In genomic region chr16:50593410-50594139, GRCh38 we compare ENCODE assay signal across 13 cellular contexts. TPM values are rescaled to one million over a fixed set of nuclear protein-coding genes. Genes with fewer than 3 reads are reported as not detected.
DNase-seq lines count a peak whose midpoint lies in the region; ATAC-seq, FAIRE-seq and TF ChIP-seq lines count a peak whose summit lies in the region.
"Had no signal": no experiment of that assay in that cellular context is flagged by ENCODE, and none has a peak within 500 bp of the region (broad histone marks: within the 10 kb centered on the region; RNA-seq: fewer than 3 reads in every experiment).

No MANE protein-coding gene starts in this region.

- POLR2A ChIA-PET in BJ (lab: Charles Lee) (no interaction called here), H1 (lab: Charles Lee; ENCODE audit: partially characterized antibody) (interaction anchor here (1.0 to 1.1 kb wide), 2 partner anchors 18 to 71 kb away, joined by 5 to 6 read pairs; no protein-coding TSS in a partner anchor)

- H3K79me1 ChIP-seq in H1 (ENCODE audit: low read depth, low read length), result no peaks in the 10 kb centered on the region
- H3K79me1 ChIP-seq in mesendoderm (ENCODE audit: low read length), result peaks cover 7% of the 10 kb centered on the region

- H3K9me3 ChIP-seq in H1 (ENCODE audit: insufficient read depth in 2 of 2, low read depth in 1 of 2, low read length in 1 of 2) (no peaks in the 10 kb centered on the region), adrenal gland (replicated peaks in 1 of 3) (no peaks in the 10 kb centered on the region)
- H3K9me3 ChIP-seq: HAP-1 had no signal

- H3K79me2 ChIP-seq in H1 (ENCODE audit: control insufficient read depth in 1 of 2, insufficient read depth in 2 of 2, low read length in 2 of 2) (no peaks in the 10 kb centered on the region), mesendoderm (ENCODE audit: control insufficient read depth, insufficient read depth, low read length) (no peaks in the 10 kb centered on the region)

- intact Hi-C loops in adrenal gland (cut with DNase I), result no loop called here

- H3K27me3 ChIP-seq in BJ (ENCODE audit: control insufficient read depth, insufficient read depth, low read length) (no peaks in the 10 kb centered on the region), H1 (replicated peaks in 1 of 4; ENCODE audit: control insufficient read depth in 3 of 4, extremely low read depth in 1 of 4, insufficient read depth in 3 of 4, low read length in 3 of 4) (no peaks in the 10 kb centered on the region; a peak in 1 of 7 replicates), mesendoderm (ENCODE audit: insufficient read depth, low read length, poor library complexity) (no peaks in the 10 kb centered on the region), adrenal gland (no peaks in the 10 kb centered on the region)

- no peak overlapping the region for H3K4me2 ChIP-seq in H1 (ENCODE audit: insufficient read depth in 1 of 2, low read depth in 2 of 2, low read length in 2 of 2)
- no peak overlapping the region for H3K4me2 ChIP-seq in mesendoderm (ENCODE audit: low read length)

- TF ChIP-seq RAD21 in H1 (IDR thresholded peaks at IDR 0.05 in 1 of 2, conservative IDR thresholded peaks at IDR 0.05 in 1 of 2; ENCODE audit: low read depth in 2 of 2, low read length in 2 of 2), result peak; percentile 78 to 85

- H3K27ac ChIP-seq in H1 (ENCODE audit: low read depth, low read length) (no peak overlapping the region), mesendoderm (ENCODE audit: low read depth, low read length) (no peak overlapping the region), adrenal gland (peak overlapping the region in 1 of 5 donors; percentile 24)

- H3K9ac ChIP-seq in H1 (replicated peaks in 1 of 4; ENCODE audit: extremely low read depth in 1 of 4, low read depth in 3 of 4, low read length in 3 of 4) (no peak overlapping the region), mesendoderm (ENCODE audit: low read length) (no peak overlapping the region)

- peaks cover 0 to 1% of the 10 kb centered on the region in 2 experiments for H4K20me1 ChIP-seq in H1 (replicated peaks in 1 of 2; ENCODE audit: control insufficient read depth in 1 of 2, insufficient read depth in 2 of 2, low read length in 2 of 2)

- H2AK5ac ChIP-seq in H1 (ENCODE audit: low read depth, low read length) (no peak overlapping the region), mesendoderm (ENCODE audit: low read length) (no peak overlapping the region)

- FAIRE-seq in H1 (lab: Jason Lieb, UNC), result peak; percentile 74

- ATAC-seq in HG02870 (IDR thresholded peaks at IDR 0.05; ENCODE audit: unreplicated experiment), result no peak

- H2BK5ac ChIP-seq in H1 (ENCODE audit: low read depth, low read length) (no peak overlapping the region), mesendoderm (ENCODE audit: low read length) (no peak overlapping the region)

- WGBS in H1 (ENCODE audit: extremely low coverage in 1 of 2, insufficient coverage in 1 of 2, insufficient read length in 1 of 2, insufficient replicate concordance in 2 of 2, low coverage in 1 of 2, low lambda C conversion rate in 2 of 2, missing lambda C conversion rate in 1 of 2), 2 experiments, result 53% methylated on average over 9 of the region's 9 CpGs; no CpG with 5 or more reads in 1 of the 2 experiments
- no CpG with 5 or more reads among the region's 9 CpGs for WGBS in mesendoderm (ENCODE audit: extremely low coverage, insufficient coverage, low lambda C conversion rate)
- 85 to 94% (median 89%) methylated on average over 8 to 9 of the region's 9 CpGs for WGBS in adrenal gland, 4 donors

- no peak overlapping the region for H3K56ac ChIP-seq in H1 (replicated peaks; ENCODE audit: insufficient read length, low read depth, low read length)
- peak overlapping the region; percentile 58 for H3K56ac ChIP-seq in mesendoderm (ENCODE audit: low read length)

- DNase-seq in BJ (ENCODE audit: low read depth), result no peak
- DNase-seq in M059J (ENCODE audit: low read depth), result peak; percentile 15
- DNase-seq in H1 (ENCODE audit: low read depth in 1 of 2, low spot score in 2 of 2), result peak; percentile 23 to 70
- peak; percentile 77 for DNase-seq in mesendoderm
- DNase-seq in stimulated activated naive CD4-positive, alpha-beta T cell treated with Interleukin-2 at 50 U/mL for 16 hours (lab: John Stamatoyannopoulos, UW), result no peak
- no peak for DNase-seq in ureter (ENCODE audit: low spot score)
- DNase-seq in adrenal gland, result no peak
- DNase-seq: activated gamma-delta T cell treated with Interleukin-2 at 50 U/mL for 16 hours; effector CD4-positive, alpha-beta T cell; NCI-H1436 had no signal

- H3K4me3 ChIP-seq in BJ (ENCODE audit: low read depth, low read length), result no peak overlapping the region
- H3K4me3 ChIP-seq in H1 (ENCODE audit: extremely low read depth in 1 of 4, insufficient read depth in 2 of 4, low read depth in 3 of 4, low read length in 4 of 4), result no peak overlapping the region
- no peak overlapping the region for H3K4me3 ChIP-seq in mesendoderm (ENCODE audit: low read length)
- no peak overlapping the region for H3K4me3 ChIP-seq in adrenal gland
- H3K4me3 ChIP-seq: HAP-1, lung had no signal

- H3K23me2 ChIP-seq in H1 (ENCODE audit: low read depth, low read length), result no peaks in the 10 kb centered on the region

- TF ChIP-seq CTCF in BJ (IDR thresholded peaks at IDR 0.05; ENCODE audit: insufficient read depth, low read depth, low read length), result peak; percentile 30; the same call in 1 of the 2 replicates
- TF ChIP-seq CTCF in H1 (IDR thresholded peaks at IDR 0.05; ENCODE audit: control extremely low read depth in 1 of 3, insufficient read depth in 1 of 3, low read depth in 1 of 3, low read length in 3 of 3), result peak; percentile 55 to 82 (median 69)
- no peak for TF ChIP-seq CTCF in adrenal gland (IDR thresholded peaks at IDR 0.05)

- H2BK20ac ChIP-seq in H1 (ENCODE audit: low read length), result no peak overlapping the region

- H2BK12ac ChIP-seq in H1 (ENCODE audit: low read depth, low read length), result no peak overlapping the region

- no peak for TF ChIP-seq EP300 in H1 (IDR thresholded peaks at IDR 0.05; ENCODE audit: borderline replicate concordance in 1 of 2, low read depth in 2 of 2, low read length in 2 of 2)

- H3K18ac ChIP-seq in H1 (ENCODE audit: extremely low read depth, low read length), result no peak overlapping the region
- no peak overlapping the region for H3K18ac ChIP-seq in mesendoderm (ENCODE audit: low read length)

- H2BK120ac ChIP-seq in H1 (replicated peaks; ENCODE audit: low read depth, low read length) (no peak overlapping the region), mesendoderm (ENCODE audit: low read depth, low read length) (no peak overlapping the region)

- H4K91ac ChIP-seq in H1 (replicated peaks; ENCODE audit: insufficient read length, low read length), result no peak overlapping the region

- H4K8ac ChIP-seq in H1 (ENCODE audit: extremely low read depth, insufficient read depth, low read length) (0 out of 2 replicates have a peak overlapping the region, but pooled peaks have one; percentile 63), mesendoderm (ENCODE audit: low read depth, low read length) (no peak overlapping the region)

- no peak overlapping the region for H2BK15ac ChIP-seq in H1 (ENCODE audit: low read length)
- H2BK15ac ChIP-seq in mesendoderm (replicated peaks; ENCODE audit: low read depth), result no peak overlapping the region

- H3K36me3 ChIP-seq in BJ (ENCODE audit: control insufficient read depth, insufficient read depth, low read length) (no peaks in the 10 kb centered on the region), H1 (ENCODE audit: control insufficient read depth in 2 of 4, insufficient read depth in 4 of 4, low read length in 3 of 4) (no peaks in the 10 kb centered on the region), mesendoderm (ENCODE audit: control insufficient read depth, insufficient read depth, low read length) (no peaks in the 10 kb centered on the region), adrenal gland (replicated peaks in 1 of 2) (no peaks in the 10 kb centered on the region)
- H3K36me3 ChIP-seq: HAP-1 had no signal

- CTCF ChIA-PET in BJ (lab: Yijun Ruan, JAX), result interaction anchor here (0.5 to 2.2 kb wide), 14 partner anchors 10 to 1963 kb away, joined by 3 to 22 read pairs (median 3); no protein-coding TSS in a partner anchor
- CTCF ChIA-PET in H1 (lab: Charles Lee; ENCODE audit: partially characterized antibody), result interaction anchor here (0.6 to 16.9 kb wide), 52 partner anchors 8 to 535 kb away, joined by 3 to 279 read pairs (median 5); partner anchors contain the start of gene NKD1

- no peak overlapping the region for H3K23ac ChIP-seq in H1 (ENCODE audit: insufficient read length)
- no peak overlapping the region for H3K23ac ChIP-seq in mesendoderm (ENCODE audit: low read length)

- TF ChIP-seq POLR2A in H1 (IDR thresholded peaks at IDR 0.05; ENCODE audit: control extremely low read depth in 1 of 2, low read depth in 2 of 2, low read length in 2 of 2) (no peak; a peak in 1 of 3 replicates), adrenal gland (IDR thresholded peaks at IDR 0.05) (no peak)

- H3K4ac ChIP-seq in H1 (replicated peaks; ENCODE audit: insufficient read length, low read depth, low read length) (no peak overlapping the region), mesendoderm (ENCODE audit: low read depth, low read length) (peak overlapping the region; percentile 38)

- H4K5ac ChIP-seq in H1 (ENCODE audit: insufficient read length, low read depth, low read length), result no peak overlapping the region
- no peak overlapping the region for H4K5ac ChIP-seq in mesendoderm (ENCODE audit: low read length)

- H3K4me1 ChIP-seq in H1 (replicated peaks in 1 of 4; ENCODE audit: control insufficient read depth in 3 of 4, insufficient read depth in 4 of 4, low read length in 3 of 4) (peaks cover 0 to 19% (median 10%) of the 10 kb centered on the region in 4 experiments; a peak in 6 of 7 replicates), mesendoderm (ENCODE audit: control insufficient read depth, low read depth, low read length) (peaks cover 6% of the 10 kb centered on the region), adrenal gland (replicated peaks in 1 of 2) (peaks cover 4 to 16% of the 10 kb centered on the region in 2 donors)
- H3K4me1 ChIP-seq: HAP-1 had no signal

- H3K14ac ChIP-seq in H1 (ENCODE audit: insufficient read length), result no peak overlapping the region

- no peak overlapping the region for H2AFZ ChIP-seq in H1 (ENCODE audit: low read length)

RNA-seq across cellular contexts. Expression of gene NKD1, which starts 45.4 kb away (rescaled TPM):
- polyA plus RNA-seq in BJ (2011; rRNA removed) (0.05 and 0.11 TPM in 2 replicates), H1 (2011; rRNA removed) (0.64 and 0.70 TPM in 2 replicates), adrenal gland (1 to 10 TPM in 2 of 3 donors, under 1 TPM in 1; 0.84 to 1.8 (median 1.2) TPM)
- polyA minus RNA-seq in BJ (2011; rRNA and poly(A)+ RNA removed), result under 0.01 and 0.05 TPM in 2 replicates
- total RNA-seq in M059J (2014; rRNA removed; shearing (Covaris generic)), result 0.37 and 1.0 TPM in 2 replicates
- total RNA-seq in H1 (2021; fragmentation: NEBNext Ultra II Directional; extraction: Animal tissue kit (Norgen Biotek cat#: 25700)), result 3.1 and 4.5 TPM in 2 replicates
- 0.69 TPM for polyA plus RNA-seq in H1 (2011; cell fraction: cytosol; rRNA removed)
- 1.6 TPM for polyA plus RNA-seq in H1 (2011; cell fraction: nucleus; rRNA removed)
- polyA plus RNA-seq in H1 (2012, experiment 1 of 2), result 1.0 to 1.8 TPM (median 1.3 TPM) in 4 replicates
- polyA plus RNA-seq in H1 (2012, experiment 2 of 2), result 0.35 TPM
- 0.69 TPM for polyA plus RNA-seq in H1 (2013, experiment 1 of 2)
- polyA plus RNA-seq in H1 (2013, experiment 2 of 2), result 0.81 TPM
- polyA minus RNA-seq in H1 (2011; rRNA and poly(A)+ RNA removed), result 0.88 and 2.9 TPM in 2 replicates
- 0.59 TPM for polyA minus RNA-seq in H1 (2011; cell fraction: cytosol; rRNA and poly(A)+ RNA removed)
- 0.80 TPM for polyA minus RNA-seq in H1 (2011; cell fraction: nucleus; rRNA and poly(A)+ RNA removed)
- polyA plus RNA-seq in mesendoderm (2013, experiment 1 of 2), result 8.8 TPM
- polyA plus RNA-seq in mesendoderm (2013, experiment 2 of 2), result 7.9 TPM
- total RNA-seq in ureter (27.8 TPM), adrenal gland (1 to 10 TPM; 1.6 to 8.9 (median 7.2) TPM)

Comparison
In these comparisons a context has a peak if more than half of its experiments do, and no peak if none do; other contexts are left out.
1. DNase-seq: peak in M059J (single experiment), H1 (2 of 2) and mesendoderm (single experiment); none in BJ (single experiment), stimulated activated naive CD4-positive, alpha-beta T cell treated with Interleukin-2 at 50 U/mL for 16 hours (single experiment), ureter (single experiment) and adrenal gland (0 of 7).
2. CTCF ChIP-seq: peak in BJ (single experiment) and H1 (3 of 3); none in adrenal gland (0 of 6).